21 cellular contexts compared by ENCODE assay signal in the genomic region with DNA sequence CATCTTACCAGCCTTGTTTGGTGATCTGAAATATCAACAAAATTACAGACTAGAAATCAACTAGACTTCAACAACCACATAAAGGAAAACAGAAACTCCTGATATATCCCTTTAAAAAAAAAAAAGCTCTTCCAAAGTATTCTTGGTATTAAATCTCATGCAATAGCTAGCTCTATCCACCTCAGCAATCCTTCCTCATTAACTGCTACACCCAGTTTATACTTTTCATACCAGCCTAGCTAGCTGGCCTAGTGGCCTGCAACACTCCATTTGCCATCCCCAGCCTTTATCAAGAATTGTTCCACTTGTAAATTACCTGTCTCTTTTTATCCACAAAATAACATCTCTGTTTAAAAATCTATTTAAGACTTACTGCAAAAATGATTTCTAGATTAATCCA.
DNase-seq lines count a peak whose midpoint lies in the region; ATAC-seq, FAIRE-seq and TF ChIP-seq lines count a peak whose summit lies in the region.
"Had no signal": no experiment of that assay in that cellular context is flagged by ENCODE, and none has a peak within 500 bp of the region (broad histone marks: within the 10 kb centered on the region; RNA-seq: fewer than 3 reads in every experiment).

No MANE protein-coding gene starts in this region.

- H3K9me3 ChIP-seq in adipocyte (ENCODE audit: control insufficient read depth, low read length), result peaks cover 6% of the 10 kb centered on the region
- H3K9me3 ChIP-seq: BE2C, colonic mucosa had no signal

- ATAC-seq in stimulated activated naive CD8-positive, alpha-beta T cell treated with anti-CD3 and anti-CD28 coated beads, Interleukin-15, Interleukin-2, amounts not matched to agents 100 U/mL and 50 U/mL, for 24 hours, result no peak
- ATAC-seq in HG03442 (IDR thresholded peaks at IDR 0.05; ENCODE audit: unreplicated experiment), result no peak

- no peak for DNase-seq in stimulated activated naive CD8-positive, alpha-beta T cell treated with anti-CD3 and anti-CD28 coated beads, Interleukin-15, Interleukin-2, amounts not matched to agents 100 U/mL and 50 U/mL, for 24 hours
- DNase-seq in adipocyte (ENCODE audit: low read depth), result peak; percentile 30
- DNase-seq in anterior cingulate cortex (lab: John Stamatoyannopoulos, UW), result no peak
- no peak for DNase-seq in foreskin melanocyte
- no peak for DNase-seq in GM19239 (ENCODE audit: insufficient read length, low spot score)
- DNase-seq: activated CD4-positive, CD25-positive, alpha-beta regulatory T cell; activated CD8-positive, alpha-beta memory T cell treated with anti-CD3 and anti-CD28 coated beads, Interleukin-2, amount 50 U/mL, for 4 hours; BE2C; colonic mucosa; erythroblast; mesendoderm; MV-4-11; NCI-H2081 treated with DMSO at 0.1 percent for 48 hours; NCI-H526; PC-9; small intestine; stimulated activated naive CD4-positive, alpha-beta T cell treated with Interleukin-2 at 50 U/mL for 16 hours had no signal

- H3K4me3 Mint-ChIP-seq in stimulated activated naive CD8-positive, alpha-beta T cell treated with anti-CD3 and anti-CD28 coated beads, Interleukin-15, Interleukin-2, amounts not matched to agents 100 ng/mL and 50 ng/mL, for 24 hours, result peak overlapping the region; percentile 36
- H3K4me3 Mint-ChIP-seq in nephron, result peak overlapping the region in 1 of 3 experiments; percentile 15
- H3K4me3 Mint-ChIP-seq: IgD-negative memory B cell had no signal

- peaks cover 86% of the 10 kb centered on the region for H3K36me3 Mint-ChIP-seq in stimulated activated naive CD8-positive, alpha-beta T cell treated with anti-CD3 and anti-CD28 coated beads, Interleukin-15, Interleukin-2, amounts not matched to agents 100 ng/mL and 50 ng/mL, for 24 hours (ENCODE audit: low read depth)
- H3K36me3 Mint-ChIP-seq in nephron (ENCODE audit: low read depth), result peaks cover 3% of the 10 kb centered on the region

- H3K4me1 Mint-ChIP-seq in stimulated activated naive CD8-positive, alpha-beta T cell treated with anti-CD3 and anti-CD28 coated beads, Interleukin-15, Interleukin-2, amounts not matched to agents 100 ng/mL and 50 ng/mL, for 24 hours (ENCODE audit: low read depth), result peaks cover 90% of the 10 kb centered on the region
- peaks cover 58% of the 10 kb centered on the region for H3K4me1 Mint-ChIP-seq in nephron

- H3K27me3 ChIP-seq in adipocyte (replicated peaks; ENCODE audit: control insufficient read depth, insufficient read depth, low read length), result no peaks in the 10 kb centered on the region
- H3K27me3 ChIP-seq: BE2C, colonic mucosa had no signal

- FAIRE-seq in GM19239 (lab: Jason Lieb, UNC), result no peak
- FAIRE-seq: small intestine had no signal

- TF ChIP-seq CTCF in nephron (IDR thresholded peaks at IDR 0.05; ENCODE audit: unreplicated experiment in 3 of 3), result no peak

- no peaks in the 10 kb centered on the region for H3K4me1 ChIP-seq in adipocyte (ENCODE audit: control insufficient read depth, insufficient read depth, low read length)
- H3K4me1 ChIP-seq: BE2C, colonic mucosa had no signal

- peak overlapping the region; percentile 86 for H3K27ac Mint-ChIP-seq in stimulated activated naive CD8-positive, alpha-beta T cell treated with anti-CD3 and anti-CD28 coated beads, Interleukin-15, Interleukin-2, amounts not matched to agents 100 ng/mL and 50 ng/mL, for 24 hours
- H3K27ac Mint-ChIP-seq in nephron, result peak overlapping the region; percentile 51 to 74 (median 52)

- H3K27me3 Mint-ChIP-seq in stimulated activated naive CD8-positive, alpha-beta T cell treated with anti-CD3 and anti-CD28 coated beads, Interleukin-15, Interleukin-2, amounts not matched to agents 100 ng/mL and 50 ng/mL, for 24 hours, result no peaks in the 10 kb centered on the region
- H3K27me3 Mint-ChIP-seq in nephron (ENCODE audit: low read depth), result no peaks in the 10 kb centered on the region
- H3K27me3 Mint-ChIP-seq: IgD-negative memory B cell had no signal

- no peaks in the 10 kb centered on the region for H3K36me3 ChIP-seq in adipocyte (ENCODE audit: control insufficient read depth, insufficient read depth, low read length, severe bottlenecking)
- H3K36me3 ChIP-seq: BE2C, colonic mucosa had no signal

- H3K9ac ChIP-seq in adipocyte (ENCODE audit: low read length), result no peak overlapping the region

- no peak overlapping the region for H3K4me3 ChIP-seq in adipocyte (ENCODE audit: low read length)
- H3K4me3 ChIP-seq: colonic mucosa, PC-9 had no signal

- peaks cover 15% of the 10 kb centered on the region for H3K9me3 Mint-ChIP-seq in stimulated activated naive CD8-positive, alpha-beta T cell treated with anti-CD3 and anti-CD28 coated beads, Interleukin-15, Interleukin-2, amounts not matched to agents 100 ng/mL and 50 ng/mL, for 24 hours
- H3K9me3 Mint-ChIP-seq in nephron, result no peaks in the 10 kb centered on the region
